19 cellular contexts compared by ENCODE assay signal in the genomic region with DNA sequence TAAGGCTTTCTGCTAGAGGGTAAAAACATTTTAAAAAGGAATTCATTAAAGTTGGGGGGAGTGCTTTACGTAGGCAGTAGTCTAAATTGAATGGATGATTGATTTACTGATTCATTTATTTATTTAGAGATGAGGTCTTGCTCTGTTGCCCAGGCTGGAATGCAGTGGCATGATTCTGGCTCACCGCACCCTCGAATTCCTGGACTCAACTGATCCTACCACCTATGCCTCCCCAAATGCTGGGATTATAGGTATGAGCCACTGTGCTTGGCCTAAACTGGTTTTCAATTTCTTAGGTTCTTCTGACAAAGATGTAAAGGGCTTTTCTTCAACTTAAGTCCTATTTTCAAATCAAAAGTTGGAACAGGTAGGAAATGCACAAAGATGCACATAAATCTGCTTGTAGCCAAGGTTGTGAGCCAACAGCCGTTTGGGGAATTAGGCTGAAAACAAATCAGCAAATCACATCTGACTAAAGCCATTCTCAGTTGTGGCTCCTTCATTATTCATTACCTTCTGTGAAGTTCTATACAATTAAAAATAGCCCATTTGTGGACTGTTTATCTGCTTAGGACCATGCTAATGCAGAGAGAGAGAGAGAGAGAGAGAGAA.
DNase-seq lines count a peak whose midpoint lies in the region; ATAC-seq and TF ChIP-seq lines count a peak whose summit lies in the region.
"Had no signal": no experiment of that assay in that cellular context is flagged by ENCODE, and none has a peak within 500 bp of the region (broad histone marks: within the 10 kb centered on the region; RNA-seq: fewer than 3 reads in every experiment).

No MANE protein-coding gene starts in this region.

- no peak for TF ChIP-seq CTCF in HFFc6 (IDR thresholded peaks at IDR 0.05)
- TF ChIP-seq CTCF in RWPE2 (IDR thresholded peaks at IDR 0.05; ENCODE audit: poor library complexity, severe bottlenecking), result no peak
- TF ChIP-seq CTCF in epithelial cell of proximal tubule (conservative IDR thresholded peaks at IDR 0.05; ENCODE audit: low read depth, low read length), result no peak
- no peak for TF ChIP-seq CTCF in osteoblast (IDR thresholded peaks at IDR 0.05; ENCODE audit: extremely low read depth, low read depth, low read length)
- no peak for TF ChIP-seq CTCF in MM.1S (IDR thresholded peaks at IDR 0.05; ENCODE audit: low read length)

- H3K36me3 ChIP-seq in RWPE2 (ENCODE audit: low read depth) (no peaks in the 10 kb centered on the region), osteoblast (ENCODE audit: insufficient read depth, low read length) (no peaks in the 10 kb centered on the region), MM.1S (replicated peaks; ENCODE audit: insufficient read depth, low read length) (no peaks in the 10 kb centered on the region)

- H3K27ac ChIP-seq in RWPE2 (ENCODE audit: poor library complexity, severe bottlenecking) (peak overlapping the region; percentile 35), osteoblast (ENCODE audit: low read depth, low read length) (peak overlapping the region; percentile 17), substantia nigra (ENCODE audit: low read depth, low read length, poor library complexity, severe bottlenecking) (no peak overlapping the region), MM.1S (ENCODE audit: low read length) (no peak overlapping the region)
- H3K27ac ChIP-seq: heart right ventricle, psoas muscle had no signal

- no peak overlapping the region for H3K4me3 Mint-ChIP-seq in HFFc6
- H3K4me3 Mint-ChIP-seq: natural killer cell treated with Interleukin-12 subunit alpha and Interleukin-12 subunit beta and Interleukin-15 and Interleukin-18, amount 100 ng/mL, for 72 hours had no signal

- H3K79me2 ChIP-seq in osteoblast (ENCODE audit: insufficient read depth, low read length) (no peaks in the 10 kb centered on the region), MM.1S (ENCODE audit: low read length) (no peaks in the 10 kb centered on the region)

- peak; percentile 81 for ATAC-seq in RWPE2 (ENCODE audit: low read depth)
- ATAC-seq in HG03135 (IDR thresholded peaks at IDR 0.05; ENCODE audit: unreplicated experiment), result no peak
- ATAC-seq: heart right ventricle; natural killer cell treated with Interleukin-12 subunit alpha and Interleukin-12 subunit beta and Interleukin-15 and Interleukin-18, amount 100 ng/mL, for 72 hours; psoas muscle; Right ventricle myocardium inferior had no signal

- no peaks in the 10 kb centered on the region for H3K9me2 ChIP-seq in MM.1S (replicated peaks; ENCODE audit: insufficient read depth, low read length)

- H3K4me2 ChIP-seq in osteoblast (ENCODE audit: insufficient read depth, low read length), result no peak overlapping the region
- no peak overlapping the region for H3K4me2 ChIP-seq in MM.1S (ENCODE audit: low read depth, low read length)

- H3K4me3 ChIP-seq in RWPE2 (ENCODE audit: severe bottlenecking), result no peak overlapping the region
- no peak overlapping the region for H3K4me3 ChIP-seq in epithelial cell of proximal tubule (ENCODE audit: low read depth, low read length)
- no peak overlapping the region for H3K4me3 ChIP-seq in osteoblast (ENCODE audit: insufficient read depth, low read length)
- no peak overlapping the region for H3K4me3 ChIP-seq in MM.1S (ENCODE audit: low read length)
- H3K4me3 ChIP-seq: heart right ventricle, psoas muscle had no signal

- peak overlapping the region; percentile 6; the same call in 1 of the 2 replicates for H3K27ac Mint-ChIP-seq in HFFc6
- H3K27ac Mint-ChIP-seq: natural killer cell treated with Interleukin-12 subunit alpha and Interleukin-12 subunit beta and Interleukin-15 and Interleukin-18, amount 100 ng/mL, for 72 hours had no signal

- H4K20me1 ChIP-seq in osteoblast (ENCODE audit: insufficient read depth, low read length) (no peaks in the 10 kb centered on the region), MM.1S (ENCODE audit: insufficient read depth, low read length) (no peaks in the 10 kb centered on the region)

- H2AFZ ChIP-seq in osteoblast (ENCODE audit: low read length) (no peak overlapping the region), MM.1S (ENCODE audit: low read length) (no peak overlapping the region)

- H3K36me3 Mint-ChIP-seq in HFFc6 (ENCODE audit: low read depth), result no peaks in the 10 kb centered on the region; the same call in 1 of the 2 replicates
- H3K36me3 Mint-ChIP-seq: natural killer cell treated with Interleukin-12 subunit alpha and Interleukin-12 subunit beta and Interleukin-15 and Interleukin-18, amount 100 ng/mL, for 72 hours had no signal

- H3K9me3 Mint-ChIP-seq in HFFc6, result no peaks in the 10 kb centered on the region
- H3K9me3 Mint-ChIP-seq: natural killer cell treated with Interleukin-12 subunit alpha and Interleukin-12 subunit beta and Interleukin-15 and Interleukin-18, amount 100 ng/mL, for 72 hours had no signal

- H3K4me1 Mint-ChIP-seq in HFFc6 (ENCODE audit: low read depth), result peaks cover 67% of the 10 kb centered on the region

- H3K27me3 ChIP-seq in RWPE2 (ENCODE audit: insufficient read depth, poor library complexity, severe bottlenecking) (no peaks in the 10 kb centered on the region), osteoblast (ENCODE audit: insufficient read depth, low read length) (no peaks in the 10 kb centered on the region), MM.1S (replicated peaks; ENCODE audit: insufficient read depth, low read length) (no peaks in the 10 kb centered on the region)
- H3K27me3 ChIP-seq: heart right ventricle had no signal

- H3K9me3 ChIP-seq in RWPE2 (ENCODE audit: severe bottlenecking) (no peaks in the 10 kb centered on the region), osteoblast (ENCODE audit: low read depth, low read length) (no peaks in the 10 kb centered on the region), MM.1S (replicated peaks; ENCODE audit: insufficient read depth, low read length) (no peaks in the 10 kb centered on the region)
- H3K9me3 ChIP-seq: heart right ventricle, psoas muscle had no signal

- no peak overlapping the region for H3K9ac ChIP-seq in MM.1S (ENCODE audit: low read length)

- no peaks in the 10 kb centered on the region for H3F3A ChIP-seq in MM.1S (ENCODE audit: insufficient read depth, low read length)

- no peaks in the 10 kb centered on the region; the same call in 1 of the 2 replicates for H3K27me3 Mint-ChIP-seq in HFFc6 (ENCODE audit: insufficient read depth)
- H3K27me3 Mint-ChIP-seq: natural killer cell treated with Interleukin-12 subunit alpha and Interleukin-12 subunit beta and Interleukin-15 and Interleukin-18, amount 100 ng/mL, for 72 hours had no signal

- peaks cover 10% of the 10 kb centered on the region for H3K4me1 ChIP-seq in RWPE2 (ENCODE audit: insufficient read depth, poor library complexity, severe bottlenecking)
- peaks cover 13% of the 10 kb centered on the region for H3K4me1 ChIP-seq in osteoblast (ENCODE audit: insufficient read depth, low read length)
- no peaks in the 10 kb centered on the region for H3K4me1 ChIP-seq in MM.1S (ENCODE audit: low read length)
- H3K4me1 ChIP-seq: psoas muscle had no signal

- DNase-seq in HFFc6, result no peak
- no peak for DNase-seq in RWPE2 (ENCODE audit: low spot score)
- peak; percentile 80 for DNase-seq in epithelial cell of proximal tubule (ENCODE audit: low read depth)
- no peak for DNase-seq in osteoblast (ENCODE audit: insufficient read length, low spot score, missing footprints)
- no peak for DNase-seq in activated CD4-positive, alpha-beta T cell treated with anti-CD3 and anti-CD28 coated beads for 48 hours
- no peak for DNase-seq in substantia nigra (lab: John Stamatoyannopoulos, UW)
- DNase-seq in MM.1S, result no peak
- DNase-seq: COR-L47; heart right ventricle; islet precursor cell; Karpas-422; mesendoderm; NCI-H2227 treated with DMSO at 0.1 percent for 48 hours; NK-92 treated with Interleukin-12 subunit alpha and Interleukin-12 subunit beta, amount 100 ng/mL, for 24 hours; psoas muscle; stimulated activated CD4-positive, alpha-beta T cell treated with anti-CD3 and anti-CD28 coated beads, Interleukin-12 subunit alpha, Interleukin-12 subunit beta, amount 100 ng/mL, for 4 hours had no signal

Comparison
In these comparisons a context has a peak if more than half of its experiments do, and no peak if none do; other contexts are left out.
1. H3K27ac ChIP-seq: peak in RWPE2 (single experiment) and osteoblast (single experiment); none in substantia nigra (single experiment) and MM.1S (single experiment).